19 cellular contexts compared by ENCODE assay signal in genomic region chr12:119249441-119249840, GRCh38.
"Had no signal": no experiment of that assay in that cellular context is flagged by ENCODE, and none has a peak within 500 bp of the region (broad histone marks: within the 10 kb centered on the region; RNA-seq: fewer than 3 reads in every experiment).

No MANE protein-coding gene starts in this region.

- ATAC-seq: foreskin keratinocyte, WTC11 had no signal

- H3K4me3 ChIP-seq: esophagus muscularis mucosa, transverse colon had no signal

- H3K9me3 ChIP-seq: esophagus muscularis mucosa, neutrophil, transverse colon had no signal

- H3K36me3 ChIP-seq: esophagus muscularis mucosa, neutrophil, transverse colon had no signal

- H3K4me1 ChIP-seq: foreskin keratinocyte, transverse colon had no signal

- DNase-seq: activated CD4-positive, alpha-beta memory T cell treated with anti-CD3 and anti-CD28 coated beads, Interleukin-2, amount 10 ng/mL, durations not matched to agents 7 days and 5 days; activated CD4-positive, alpha-beta T cell treated with anti-CD3 and anti-CD28 coated beads for 1 hour; activated CD4-positive, alpha-beta T cell treated with anti-CD3 and anti-CD28 coated beads, Interleukin-2, amount 10 ng/mL, durations not matched to agents 7 days and 5 days; activated CD8-positive, alpha-beta memory T cell treated with anti-CD3 and anti-CD28 coated beads, Interleukin-2, amount 50 U/mL, for 48 hours; activated gamma-delta T cell treated with Interleukin-2 at 50 U/mL for 16 hours; activated naive CD4-positive, alpha-beta T cell treated with anti-CD3 and anti-CD28 coated beads, Interleukin-2, amount 50 U/mL, for 16 hours; activated T-cell treated with anti-CD3 and anti-CD28 coated beads, Interleukin-2, amount 50 U/mL, for 24 hours; dermis blood vessel endothelial cell; effector CD4-positive, alpha-beta T cell; foreskin keratinocyte; mammary epithelial cell; stimulated activated CD4-positive, alpha-beta T cell treated with anti-CD3 and anti-CD28 coated beads, Interleukin-15, amount 100 ng/mL, for 24 hours; stimulated activated CD4-positive, alpha-beta T cell treated with anti-CD3 and anti-CD28 coated beads, Interleukin-2, amount 100 ng/mL, for 24 hours; stimulated activated naive CD4-positive, alpha-beta T cell treated with Interleukin-2 at 50 U/mL for 16 hours; T-helper 2 cell; transverse colon had no signal

- H3K27ac ChIP-seq: esophagus muscularis mucosa, foreskin keratinocyte, neutrophil, transverse colon had no signal

- H3K27me3 ChIP-seq: esophagus muscularis mucosa, foreskin keratinocyte, neutrophil, transverse colon had no signal
